9 cellular contexts compared by ENCODE assay signal in genomic region chr14:68458840-68459469, GRCh38.
DNase-seq lines count a peak whose midpoint lies in the region; ATAC-seq and TF ChIP-seq lines count a peak whose summit lies in the region.
"Had no signal": no experiment of that assay in that cellular context is flagged by ENCODE, and none has a peak within 500 bp of the region (broad histone marks: within the 10 kb centered on the region; RNA-seq: fewer than 3 reads in every experiment).

No MANE protein-coding gene starts in this region.

- no peak overlapping the region for H3K4me3 Mint-ChIP-seq in memory B cell
- H3K4me3 Mint-ChIP-seq in activated CD4-positive, alpha-beta T cell treated with anti-CD3 and anti-CD28 coated beads, Interleukin-2, amount 10 ng/mL, durations not matched to agents 24 days and 14 days, result no peak overlapping the region

- H3K27ac Mint-ChIP-seq in memory B cell, result peak overlapping the region; percentile 62
- no peak overlapping the region for H3K27ac Mint-ChIP-seq in activated CD4-positive, alpha-beta T cell treated with anti-CD3 and anti-CD28 coated beads, Interleukin-2, amount 10 ng/mL, durations not matched to agents 24 days and 14 days

- peaks cover 8% of the 10 kb centered on the region for H3K36me3 Mint-ChIP-seq in memory B cell
- H3K36me3 Mint-ChIP-seq in activated CD4-positive, alpha-beta T cell treated with anti-CD3 and anti-CD28 coated beads, Interleukin-2, amount 10 ng/mL, durations not matched to agents 24 days and 14 days (ENCODE audit: low read depth), result peaks cover 3% of the 10 kb centered on the region

- H3K9me3 Mint-ChIP-seq in memory B cell, result peaks cover 4% of the 10 kb centered on the region
- H3K9me3 Mint-ChIP-seq in activated CD4-positive, alpha-beta T cell treated with anti-CD3 and anti-CD28 coated beads, Interleukin-2, amount 10 ng/mL, durations not matched to agents 24 days and 14 days, result peaks cover 17% of the 10 kb centered on the region

- ATAC-seq in heart right ventricle (peak; percentile 40 to 80 (median 72)), memory B cell (ENCODE audit: low read depth) (no peak), GM21526 (IDR thresholded peaks at IDR 0.05; ENCODE audit: low FRiP score, unreplicated experiment) (no peak)
- no peak for ATAC-seq in stimulated activated naive CD8-positive, alpha-beta T cell treated with anti-CD3 and anti-CD28 coated beads, Interleukin-15, Interleukin-2, amounts not matched to agents 100 U/mL and 50 U/mL, for 24 hours

- WGBS in heart right ventricle, 2 donors, result 54 to 67% methylated on average over 5 of the region's 5 CpGs

- intact Hi-C loops in heart right ventricle (cut with DNase I), result loop anchor here in 3 of 10 donors (10.0 kb wide), 1 partner anchor 64 kb away; no protein-coding TSS in a partner anchor
- intact Hi-C loops in activated CD4-positive, alpha-beta T cell treated with anti-CD3 and anti-CD28 coated beads, Interleukin-2, amount 10 ng/mL, durations not matched to agents 24 days and 14 days (cut with micrococcal nuclease), result no loop called here

- no peaks in the 10 kb centered on the region for H3K27me3 Mint-ChIP-seq in memory B cell
- H3K27me3 Mint-ChIP-seq in activated CD4-positive, alpha-beta T cell treated with anti-CD3 and anti-CD28 coated beads, Interleukin-2, amount 10 ng/mL, durations not matched to agents 24 days and 14 days, result no peaks in the 10 kb centered on the region

- DNase-seq in heart right ventricle (peak in 1 of 2 donors; percentile 57), right atrium auricular region (ENCODE audit: low spot score) (no peak), cardiac fibroblast (ENCODE audit: low read depth in 2 of 2) (peak; percentile 54 to 81), memory B cell (ENCODE audit: low spot score in 2 of 2) (no peak)
- no peak for DNase-seq in activated CD4-positive, alpha-beta T cell treated with anti-CD3 and anti-CD28 coated beads, Interleukin-2, amount 10 ng/mL, durations not matched to agents 24 days and 14 days
- DNase-seq in stimulated activated naive CD8-positive, alpha-beta T cell treated with anti-CD3 and anti-CD28 coated beads, Interleukin-15, Interleukin-2, amounts not matched to agents 100 U/mL and 50 U/mL, for 24 hours, result no peak
- DNase-seq in activated effector memory CD4-positive, alpha-beta T cell treated with anti-CD3 and anti-CD28 coated beads, Interleukin-2, amount 50 U/mL, for 16 hours, result no peak
- DNase-seq: DND-41 had no signal

- no peaks in the 10 kb centered on the region for H3K36me3 ChIP-seq in heart right ventricle
- no peaks in the 10 kb centered on the region for H3K36me3 ChIP-seq in right atrium auricular region

- H3K4me1 ChIP-seq in heart right ventricle (peaks cover 5 to 31% (median 26%) of the 10 kb centered on the region in 9 donors), right atrium auricular region (peaks cover 0 to 24% of the 10 kb centered on the region in 2 donors)

- TF ChIP-seq CTCF in heart right ventricle (IDR thresholded peaks at IDR 0.05) (no peak), right atrium auricular region (IDR thresholded peaks at IDR 0.05) (no peak), cardiac fibroblast (IDR thresholded peaks at IDR 0.05; ENCODE audit: low read depth, low read length) (no peak)

- H3K4me1 Mint-ChIP-seq in memory B cell, result peaks cover 5% of the 10 kb centered on the region
- H3K4me1 Mint-ChIP-seq in activated CD4-positive, alpha-beta T cell treated with anti-CD3 and anti-CD28 coated beads, Interleukin-2, amount 10 ng/mL, durations not matched to agents 24 days and 14 days, result no peaks in the 10 kb centered on the region

- no peak overlapping the region for H3K4me3 ChIP-seq in heart right ventricle
- H3K4me3 ChIP-seq in right atrium auricular region, result no peak overlapping the region
- no peak overlapping the region for H3K4me3 ChIP-seq in cardiac fibroblast (replicated peaks in 1 of 2; ENCODE audit: low read depth in 2 of 2, low read length in 2 of 2)

- H3K27me3 ChIP-seq in heart right ventricle (no peaks in the 10 kb centered on the region), right atrium auricular region (no peaks in the 10 kb centered on the region)

- H3K9me3 ChIP-seq in heart right ventricle (peaks cover 0 to 22% (median 8%) of the 10 kb centered on the region in 11 donors), right atrium auricular region (peaks cover 0 to 8% of the 10 kb centered on the region in 2 donors)

- peak overlapping the region in 8 of 10 donors; percentile 16 to 76 (median 43) for H3K27ac ChIP-seq in heart right ventricle
- H3K27ac ChIP-seq in right atrium auricular region, result peak overlapping the region in 1 of 2 donors; percentile 63

Comparison
In these comparisons a context has a peak if more than half of its experiments do, and no peak if none do; other contexts are left out.
1. ATAC-seq: peak in heart right ventricle (8 of 8); none in memory B cell (single experiment), stimulated activated naive CD8-positive, alpha-beta T cell treated with anti-CD3 and anti-CD28 coated beads, Interleukin-15, Interleukin-2, amounts not matched to agents 100 U/mL and 50 U/mL, for 24 hours (single experiment) and GM21526 (single experiment).
2. DNase-seq: peak in cardiac fibroblast (2 of 2); none in right atrium auricular region (single experiment), memory B cell (0 of 2), activated CD4-positive, alpha-beta T cell treated with anti-CD3 and anti-CD28 coated beads, Interleukin-2, amount 10 ng/mL, durations not matched to agents 24 days and 14 days (single experiment), stimulated activated naive CD8-positive, alpha-beta T cell treated with anti-CD3 and anti-CD28 coated beads, Interleukin-15, Interleukin-2, amounts not matched to agents 100 U/mL and 50 U/mL, for 24 hours (single experiment) and activated effector memory CD4-positive, alpha-beta T cell treated with anti-CD3 and anti-CD28 coated beads, Interleukin-2, amount 50 U/mL, for 16 hours (single experiment).